In the genomic region with DNA sequence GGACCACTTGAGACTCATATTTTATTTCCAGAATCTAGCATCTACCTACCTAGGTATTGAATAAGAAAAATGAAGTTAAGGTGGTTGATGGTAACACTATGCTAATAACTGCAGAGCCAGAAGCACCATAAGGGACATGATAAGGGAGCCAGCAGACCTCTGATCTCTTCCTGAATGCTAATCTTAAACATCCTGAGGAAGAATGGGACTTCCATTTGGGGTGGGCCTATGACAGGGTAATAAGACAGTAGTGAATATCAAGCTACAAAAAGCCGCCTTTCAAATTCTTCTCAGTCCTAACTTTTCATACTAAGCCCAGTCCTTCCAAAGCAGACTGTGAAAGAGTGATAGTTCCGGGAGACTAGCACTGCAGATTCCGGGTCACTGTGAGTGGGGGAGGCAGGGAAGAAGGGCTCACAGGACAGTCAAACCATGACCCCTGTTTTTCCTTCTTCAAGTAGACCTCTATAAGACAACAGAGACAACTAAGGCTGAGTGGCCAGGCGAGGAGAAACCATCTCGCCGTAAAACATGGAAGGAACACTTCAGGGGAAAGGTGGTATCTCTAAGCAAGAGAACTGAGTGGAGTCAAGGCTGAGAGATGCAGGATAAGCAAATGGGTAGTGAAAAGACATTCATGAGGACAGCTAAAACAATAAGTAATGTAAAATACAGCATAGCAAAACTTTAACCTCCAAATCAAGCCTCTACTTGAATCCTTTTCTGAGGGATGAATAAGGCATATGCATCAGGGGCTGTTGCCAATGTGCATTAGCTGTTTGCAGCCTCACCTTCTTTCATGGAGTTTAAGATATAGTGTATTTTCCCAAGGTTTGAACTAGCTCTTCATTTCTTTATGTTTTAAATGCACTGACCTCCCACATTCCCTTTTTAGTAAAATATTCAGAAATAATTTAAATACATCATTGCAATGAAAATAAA, we compare ENCODE assay signal across 25 cellular contexts. TPM values are rescaled to one million over a fixed set of nuclear protein-coding genes. Genes with fewer than 3 reads are reported as not detected.
"Had no signal": no experiment of that assay in that cellular context is flagged by ENCODE, and none has a peak within 500 bp of the region (broad histone marks: within the 10 kb centered on the region; RNA-seq: fewer than 3 reads in every experiment).

No MANE protein-coding gene starts in this region.

- H3K27me3 ChIP-seq: breast epithelium had no signal

- ATAC-seq: activated CD8-positive, alpha-beta T cell treated with anti-CD3 and anti-CD28 coated beads, Interleukin-2, amount 10 ng/mL, durations not matched to agents 7 days and 5 days; T-cell; WTC11 had no signal

- DNase-seq: activated CD4-positive, alpha-beta T cell treated with anti-CD3 and anti-CD28 coated beads for 48 hours; activated CD4-positive, alpha-beta T cell treated with anti-CD3 and anti-CD28 coated beads, Interleukin-2, amount 50 U/mL, for 4 hours; activated CD4-positive, CD25-positive, alpha-beta regulatory T cell treated with anti-CD3 and anti-CD28 coated beads, Interleukin-2, amount 50 U/mL, for 72 hours; activated CD8-positive, alpha-beta memory T cell treated with anti-CD3 and anti-CD28 coated beads, Interleukin-2, amount 50 U/mL, for 48 hours; activated CD8-positive, alpha-beta T cell treated with anti-CD3 and anti-CD28 coated beads, Interleukin-2, amount 10 ng/mL, durations not matched to agents 7 days and 5 days; activated T-cell treated with anti-CD3 and anti-CD28 coated beads, Interleukin-2, amount 50 U/mL, for 1 hour; aorta; caudate nucleus; Kasumi-1; NCI-H146; NCI-H187 treated with DMSO at 0.1 percent for 48 hours; NCI-H2081 treated with DMSO at 0.1 percent for 48 hours; NCI-H2227 treated with DMSO at 0.1 percent for 48 hours; NCI-H510A; NCI-H526 treated with DMSO at 0.1 percent for 48 hours; NCI-H82; SIG-M5; T-cell; T-helper 2 cell; T1000 had no signal

- H3K36me3 Mint-ChIP-seq: activated naive CD4-positive, alpha-beta T cell treated with anti-CD3 and anti-CD28 coated beads, Interleukin-2, amount 50 U/mL, for 24 hours; T-cell had no signal

- H3K4me1 ChIP-seq: breast epithelium had no signal

- H3K4me3 Mint-ChIP-seq: activated CD8-positive, alpha-beta T cell treated with anti-CD3 and anti-CD28 coated beads, Interleukin-2, amount 10 ng/mL, durations not matched to agents 7 days and 5 days; activated naive CD4-positive, alpha-beta T cell treated with anti-CD3 and anti-CD28 coated beads, Interleukin-2, amount 50 U/mL, for 24 hours; T-cell; WTC11 had no signal

- H3K27ac ChIP-seq: breast epithelium had no signal

- H3K9me3 Mint-ChIP-seq: activated naive CD4-positive, alpha-beta T cell treated with anti-CD3 and anti-CD28 coated beads, Interleukin-2, amount 50 U/mL, for 24 hours had no signal

- H3K4me3 ChIP-seq: breast epithelium had no signal

- H3K36me3 ChIP-seq: breast epithelium had no signal

- H3K4me1 Mint-ChIP-seq: activated naive CD4-positive, alpha-beta T cell treated with anti-CD3 and anti-CD28 coated beads, Interleukin-2, amount 50 U/mL, for 24 hours; T-cell had no signal

- H3K27ac Mint-ChIP-seq: activated CD8-positive, alpha-beta T cell treated with anti-CD3 and anti-CD28 coated beads, Interleukin-2, amount 10 ng/mL, durations not matched to agents 7 days and 5 days; activated naive CD4-positive, alpha-beta T cell treated with anti-CD3 and anti-CD28 coated beads, Interleukin-2, amount 50 U/mL, for 24 hours; T-cell; WTC11 had no signal

RNA-seq across cellular contexts. Expression of a gene that starts 2.1 kb away (rescaled TPM):
- total RNA-seq: activated CD8-positive, alpha-beta T cell treated with anti-CD3 and anti-CD28 coated beads, Interleukin-2, amount 10 ng/mL, durations not matched to agents 7 days and 5 days; OCI-LY7; RPMI7951; WTC11 had no signal

RNA-seq across cellular contexts. Expression of a gene that starts 9.5 kb away (rescaled TPM):
- total RNA-seq: activated CD8-positive, alpha-beta T cell treated with anti-CD3 and anti-CD28 coated beads, Interleukin-2, amount 10 ng/mL, durations not matched to agents 7 days and 5 days; breast epithelium; OCI-LY7; RPMI7951; WTC11 had no signal
- polyA plus RNA-seq: aorta had no signal

RNA-seq across cellular contexts. Expression of a gene that starts 24.3 kb away (rescaled TPM):
- total RNA-seq: activated CD8-positive, alpha-beta T cell treated with anti-CD3 and anti-CD28 coated beads, Interleukin-2, amount 10 ng/mL, durations not matched to agents 7 days and 5 days; aorta; breast epithelium; OCI-LY7; RPMI7951; T-cell; WTC11 had no signal
- polyA plus RNA-seq: aorta had no signal

RNA-seq across cellular contexts. Expression of a gene that starts 24.8 kb away (rescaled TPM):
- total RNA-seq: activated CD8-positive, alpha-beta T cell treated with anti-CD3 and anti-CD28 coated beads, Interleukin-2, amount 10 ng/mL, durations not matched to agents 7 days and 5 days; aorta; breast epithelium; OCI-LY7; RPMI7951 had no signal
- polyA plus RNA-seq: aorta had no signal

RNA-seq across cellular contexts. Expression of a gene that starts 29.8 kb away (rescaled TPM):
- total RNA-seq: activated CD8-positive, alpha-beta T cell treated with anti-CD3 and anti-CD28 coated beads, Interleukin-2, amount 10 ng/mL, durations not matched to agents 7 days and 5 days; breast epithelium; OCI-LY7 had no signal
